Comparison of ENCODE assay signal across 21 cellular contexts in the genomic region with DNA sequence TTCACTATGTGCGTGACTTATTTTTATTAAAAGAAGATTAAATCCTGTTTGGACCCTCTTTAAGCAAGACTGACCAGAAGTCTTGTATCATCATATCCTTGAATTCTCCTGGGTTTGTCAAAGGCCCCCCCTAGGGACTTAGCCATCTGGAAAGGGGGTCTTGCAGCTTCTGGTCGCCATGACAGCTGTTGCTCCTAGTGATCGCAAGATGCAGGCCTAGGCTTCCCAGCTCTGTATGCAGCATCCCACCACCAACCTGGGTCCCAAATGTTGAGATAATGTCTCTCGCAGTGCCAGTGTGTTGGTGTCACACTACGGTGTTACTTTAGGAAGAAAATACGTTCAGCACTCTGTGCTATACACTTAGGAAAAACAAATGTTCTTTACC. TPM values are rescaled to one million over a fixed set of nuclear protein-coding genes. Genes with fewer than 3 reads are reported as not detected.
"Had no signal": no experiment of that assay in that cellular context is flagged by ENCODE, and none has a peak within 500 bp of the region (broad histone marks: within the 10 kb centered on the region; RNA-seq: fewer than 3 reads in every experiment).

No MANE protein-coding gene starts in this region.

- H3K9me3 Mint-ChIP-seq: naive thymus-derived CD8-positive, alpha-beta T cell; neural crest cell; stimulated activated naive B cell treated with anti-CD40 and anti-IgM and Interleukin-4, amounts not matched to agents 10 μg/mL and 1 μg/mL and 100 μg/mL, for 72 hours had no signal

- DNase-seq: dermis blood vessel endothelial cell; foreskin keratinocyte; head of caudate nucleus; kidney; left colon; mammary epithelial cell; mucosa of descending colon; naive thymus-derived CD8-positive, alpha-beta T cell; ovary; sigmoid colon; stimulated activated CD4-positive, alpha-beta T cell treated with anti-CD3 and anti-CD28 coated beads, Interleukin-2, amount 100 ng/mL, for 24 hours; stimulated activated CD4-positive, alpha-beta T cell treated with anti-CD3 and anti-CD28 coated beads, Interleukin-4, amount 100 ng/mL, for 4 hours; stimulated activated naive B cell treated with anti-CD40 and anti-IgM and Interleukin-4, amounts not matched to agents 10 μg/mL and 1 μg/mL and 100 μg/mL, for 72 hours; stomach; substantia nigra; transverse colon had no signal

- H3K27me3 ChIP-seq: foreskin keratinocyte, hepatocyte, ovary, right atrium auricular region, sigmoid colon, stomach, transverse colon had no signal

- H3K4me1 Mint-ChIP-seq: naive thymus-derived CD8-positive, alpha-beta T cell; stimulated activated naive B cell treated with anti-CD40 and anti-IgM and Interleukin-4, amounts not matched to agents 10 μg/mL and 1 μg/mL and 100 μg/mL, for 72 hours had no signal

- H3K79me2 ChIP-seq: hepatocyte had no signal

- H2AFZ ChIP-seq: hepatocyte had no signal

- H3K27ac Mint-ChIP-seq: naive thymus-derived CD8-positive, alpha-beta T cell; stimulated activated naive B cell treated with anti-CD40 and anti-IgM and Interleukin-4, amounts not matched to agents 10 μg/mL and 1 μg/mL and 100 μg/mL, for 72 hours had no signal

- H3K36me3 ChIP-seq: ovary, right atrium auricular region, sigmoid colon, stomach, thoracic aorta, transverse colon had no signal

- H3K27ac ChIP-seq: foreskin keratinocyte, hepatocyte, ovary, right atrium auricular region, sigmoid colon, skin epidermis, stomach, thoracic aorta, transverse colon had no signal

- H3K4me3 ChIP-seq: hepatocyte, mucosa of descending colon, ovary, right atrium auricular region, sigmoid colon, skin epidermis, stomach, thoracic aorta, transverse colon had no signal

- H3K4me3 Mint-ChIP-seq: naive thymus-derived CD8-positive, alpha-beta T cell; neural crest cell; stimulated activated naive B cell treated with anti-CD40 and anti-IgM and Interleukin-4, amounts not matched to agents 10 μg/mL and 1 μg/mL and 100 μg/mL, for 72 hours had no signal

- H3K9me3 ChIP-seq: mucosa of descending colon, ovary, right atrium auricular region, sigmoid colon, stomach, thoracic aorta, transverse colon had no signal

- H3K4me1 ChIP-seq: sigmoid colon, transverse colon had no signal

- H3K4me2 ChIP-seq: hepatocyte had no signal

- H3K36me3 Mint-ChIP-seq: naive thymus-derived CD8-positive, alpha-beta T cell; stimulated activated naive B cell treated with anti-CD40 and anti-IgM and Interleukin-4, amounts not matched to agents 10 μg/mL and 1 μg/mL and 100 μg/mL, for 72 hours had no signal

RNA-seq across cellular contexts. Expression of a gene that starts 18.7 kb away (rescaled TPM):
- polyA plus RNA-seq: hepatocyte; naive thymus-derived CD8-positive, alpha-beta T cell had no signal
